ENCODE assay signal across 28 cellular contexts in genomic region chr6:134706153-134706552, GRCh38.
DNase-seq lines count a peak whose midpoint lies in the region; ATAC-seq, FAIRE-seq and TF ChIP-seq lines count a peak whose summit lies in the region.
"Had no signal": no experiment of that assay in that cellular context is flagged by ENCODE, and none has a peak within 500 bp of the region (broad histone marks: within the 10 kb centered on the region; RNA-seq: fewer than 3 reads in every experiment).

No MANE protein-coding gene starts in this region.

- H3K4ac ChIP-seq in mesenchymal stem cell (ENCODE audit: low read depth in 1 of 2, low read length in 2 of 2), result no peak overlapping the region

- H3K9me3 ChIP-seq in A549 (no peaks in the 10 kb centered on the region), HUES48 (ENCODE audit: control insufficient read depth, insufficient read depth, low read length) (no peaks in the 10 kb centered on the region), mesenchymal stem cell (ENCODE audit: control insufficient read depth, low read length) (no peaks in the 10 kb centered on the region)
- H3K9me3 ChIP-seq: BE2C, HAP-1, spleen, upper lobe of left lung had no signal

- no peak for TF ChIP-seq CTCF in A549 (IDR thresholded peaks at IDR 0.05)
- TF ChIP-seq CTCF in fibroblast of the aortic adventitia (IDR thresholded peaks at IDR 0.05; ENCODE audit: insufficient read depth, low read length), result peak; percentile 17

- no peak overlapping the region for H4K8ac ChIP-seq in mesenchymal stem cell (ENCODE audit: low read length)

- DNase-seq in A549 (ENCODE audit: low read depth in 1 of 2, low spot score in 1 of 2), result no peak
- DNase-seq in fibroblast of the aortic adventitia (ENCODE audit: low read depth), result no peak
- DNase-seq in mesenchymal stem cell, result no peak
- no peak for DNase-seq in foreskin melanocyte
- DNase-seq: activated CD4-positive, alpha-beta T cell treated with anti-CD3 and anti-CD28 coated beads for 1 hour; activated CD8-positive, alpha-beta T cell treated with anti-CD3 and anti-CD28 coated beads, Interleukin-2, amount 10 ng/mL, durations not matched to agents 7 days and 5 days; activated T-cell treated with anti-CD3 and anti-CD28 coated beads for 4 hours; aorta; BE2C; CD8-positive, alpha-beta memory T cell; MM.1S; naive thymus-derived CD8-positive, alpha-beta T cell; NCI-H1436; NCI-H2081 treated with DMSO at 0.1 percent for 48 hours; NCI-H446; occipital lobe; spleen; stimulated activated CD4-positive, alpha-beta T cell treated with anti-CD3 and anti-CD28 coated beads, Interleukin-2, amount 100 ng/mL, for 48 hours; T-helper 17 cell; upper lobe of left lung had no signal

- FAIRE-seq in A549 (lab: Jason Lieb, UNC), result no peak
- FAIRE-seq: GM12892 had no signal

- no peak for TF ChIP-seq EP300 in A549 (IDR thresholded peaks at IDR 0.05)

- H3K18ac ChIP-seq in mesenchymal stem cell (ENCODE audit: low read depth in 1 of 2, low read length in 2 of 2), result no peak overlapping the region

- H3K79me1 ChIP-seq in mesenchymal stem cell (replicated peaks; ENCODE audit: low read length, poor library complexity, severe bottlenecking), result no peaks in the 10 kb centered on the region

- no peaks in the 10 kb centered on the region for H3K27me3 ChIP-seq in HUES48 (ENCODE audit: control insufficient read depth, insufficient read depth, low read length)
- H3K27me3 ChIP-seq in mesenchymal stem cell (ENCODE audit: control insufficient read depth in 1 of 2, insufficient read depth in 1 of 2, low read length in 2 of 2), result no peaks in the 10 kb centered on the region
- H3K27me3 ChIP-seq: BE2C, spleen, upper lobe of left lung had no signal

- TF ChIP-seq RAD21 in A549 (conservative IDR thresholded peaks at IDR 0.05 in 1 of 2, IDR thresholded peaks at IDR 0.05 in 1 of 2), result no peak

- no peak for TF ChIP-seq POLR2A in A549 (IDR thresholded peaks at IDR 0.05; ENCODE audit: low read length)

- H2BK5ac ChIP-seq in mesenchymal stem cell (ENCODE audit: low read depth, low read length, poor library complexity, severe bottlenecking), result no peak overlapping the region

- H4K91ac ChIP-seq in mesenchymal stem cell (ENCODE audit: low read length), result no peak overlapping the region

- H3K4me2 ChIP-seq in A549 (no peak overlapping the region; the same call in 2 of the 3 replicates), mesenchymal stem cell (ENCODE audit: low read length, poor library complexity, severe bottlenecking) (no peak overlapping the region)
- H3K4me2 ChIP-seq: KMS-11 had no signal

- H2BK120ac ChIP-seq in mesenchymal stem cell (ENCODE audit: low read depth, low read length), result no peak overlapping the region

- no peak overlapping the region for H2AFZ ChIP-seq in mesenchymal stem cell (ENCODE audit: low read depth, low read length)

- no peak overlapping the region for H2AK5ac ChIP-seq in mesenchymal stem cell (ENCODE audit: low read length, severe bottlenecking)

- CTCF ChIA-PET in A549 (lab: Yijun Ruan, JAX), result interaction anchor here (0.9 to 2.5 kb wide), 2 partner anchors 34 to 114 kb away, joined by 3 to 5 read pairs; no protein-coding TSS in a partner anchor

- H3K27ac ChIP-seq in A549 (peak overlapping the region; percentile 32 to 67; a peak in 3 of 6 replicates), HUES48 (ENCODE audit: low read depth, low read length) (peak overlapping the region; percentile 32), mesenchymal stem cell (ENCODE audit: low read length, poor library complexity, severe bottlenecking) (peak overlapping the region; percentile 33)
- H3K27ac ChIP-seq: KMS-11, spleen, upper lobe of left lung had no signal

- WGBS in A549 (ENCODE audit: missing lambda C conversion rate), result 88% methylated on average over 3 of the region's 3 CpGs
- WGBS in mesenchymal stem cell, result no CpG with 5 or more reads among the region's 3 CpGs

- peaks cover 24% of the 10 kb centered on the region for H3K4me1 ChIP-seq in A549
- peaks cover 11% of the 10 kb centered on the region for H3K4me1 ChIP-seq in HUES48 (ENCODE audit: control insufficient read depth, insufficient read depth, low read length)
- peaks cover 3% of the 10 kb centered on the region for H3K4me1 ChIP-seq in mesenchymal stem cell (ENCODE audit: control insufficient read depth, insufficient read depth, low read depth, low read length)
- H3K4me1 ChIP-seq: BE2C, spleen had no signal

- H3K4me3 ChIP-seq in A549, result no peak overlapping the region
- no peak overlapping the region for H3K4me3 ChIP-seq in HUES48 (ENCODE audit: low read depth, low read length)
- no peak overlapping the region for H3K4me3 ChIP-seq in fibroblast of the aortic adventitia (ENCODE audit: low read depth, low read length)
- no peak overlapping the region for H3K4me3 ChIP-seq in mesenchymal stem cell (ENCODE audit: insufficient read depth in 1 of 2, low read depth in 1 of 2, low read length in 2 of 2)
- H3K4me3 ChIP-seq: HAP-1, spleen, upper lobe of left lung had no signal

- H3K14ac ChIP-seq in mesenchymal stem cell (ENCODE audit: low read length in 2 of 2), result no peak overlapping the region

- peak in 1 of 2 experiments; percentile 15; a peak in 1 of 6 replicates for ATAC-seq in A549
- ATAC-seq in HG03469 (IDR thresholded peaks at IDR 0.05; ENCODE audit: unreplicated experiment), result no peak
- no peak for ATAC-seq in GM21390 (IDR thresholded peaks at IDR 0.05; ENCODE audit: unreplicated experiment)
- ATAC-seq in GM19035 (IDR thresholded peaks at IDR 0.05; ENCODE audit: unreplicated experiment), result no peak
- ATAC-seq: activated CD8-positive, alpha-beta T cell treated with anti-CD3 and anti-CD28 coated beads, Interleukin-2, amount 10 ng/mL, durations not matched to agents 7 days and 5 days; activated naive CD4-positive, alpha-beta T cell treated with anti-CD3 and anti-CD28 coated beads, Interleukin-2, amount 50 U/mL, for 72 hours; naive thymus-derived CD8-positive, alpha-beta T cell; T-helper 17 cell had no signal

- peak overlapping the region in 1 of 2 experiments; percentile 48 for H2BK12ac ChIP-seq in mesenchymal stem cell (ENCODE audit: low read length in 2 of 2)

- H3K23ac ChIP-seq in mesenchymal stem cell (ENCODE audit: low read length in 2 of 2), result no peak overlapping the region

- POLR2A ChIA-PET in A549 (lab: Yijun Ruan, JAX), result no interaction called here

- H3K9ac ChIP-seq in HUES48 (ENCODE audit: low read depth, low read length) (no peak overlapping the region), mesenchymal stem cell (ENCODE audit: low read length) (no peak overlapping the region)
- H3K9ac ChIP-seq: KMS-11 had no signal

- H3K36me3 ChIP-seq in HUES48 (ENCODE audit: control insufficient read depth, insufficient read depth, low read length), result no peaks in the 10 kb centered on the region
- no peaks in the 10 kb centered on the region for H3K36me3 ChIP-seq in mesenchymal stem cell (ENCODE audit: control insufficient read depth in 1 of 2, insufficient read depth in 2 of 2, low read depth in 1 of 2, low read length in 2 of 2)
- H3K36me3 ChIP-seq: BE2C, HAP-1, spleen, upper lobe of left lung had no signal

- H2BK15ac ChIP-seq in mesenchymal stem cell (ENCODE audit: low read depth, poor library complexity, severe bottlenecking), result no peak overlapping the region

TF ChIP-seq in A549, 52 proteins besides CTCF, POLR2A, EP300 and RAD21:
- TF ChIP-seq, protein P1, sequence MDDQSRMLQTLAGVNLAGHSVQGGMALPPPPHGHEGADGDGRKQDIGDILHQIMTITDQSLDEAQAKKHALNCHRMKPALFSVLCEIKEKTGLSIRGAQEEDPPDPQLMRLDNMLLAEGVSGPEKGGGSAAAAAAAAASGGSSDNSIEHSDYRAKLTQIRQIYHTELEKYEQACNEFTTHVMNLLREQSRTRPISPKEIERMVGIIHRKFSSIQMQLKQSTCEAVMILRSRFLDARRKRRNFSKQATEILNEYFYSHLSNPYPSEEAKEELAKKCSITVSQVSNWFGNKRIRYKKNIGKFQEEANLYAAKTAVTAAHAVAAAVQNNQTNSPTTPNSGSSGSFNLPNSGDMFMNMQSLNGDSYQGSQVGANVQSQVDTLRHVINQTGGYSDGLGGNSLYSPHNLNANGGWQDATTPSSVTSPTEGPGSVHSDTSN (IDR thresholded peaks at IDR 0.05), result no peak
